19 cellular contexts compared by ENCODE assay signal in the genomic region with DNA sequence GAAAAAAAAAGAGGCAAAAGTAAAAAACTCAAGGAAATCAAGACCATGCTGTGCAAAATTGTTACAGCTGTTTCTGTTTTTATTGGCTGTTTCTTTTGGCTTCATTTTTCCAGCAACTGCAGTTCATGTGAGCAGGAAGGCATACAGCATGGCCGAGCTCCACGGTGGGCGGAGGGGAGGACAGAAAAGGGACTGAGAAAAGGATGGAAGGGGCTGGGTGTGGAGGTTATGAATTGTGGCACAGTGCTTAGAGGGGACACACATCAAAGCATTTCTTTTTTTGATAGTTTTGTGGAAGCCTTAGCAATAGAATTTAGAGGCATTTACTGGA.
A peak's percentile ranks its signal among the peaks of the same experiment; 100 is the strongest.
DNase-seq lines count a peak whose midpoint lies in the region; ATAC-seq, FAIRE-seq and TF ChIP-seq lines count a peak whose summit lies in the region.
"Had no signal": no experiment of that assay in that cellular context is flagged by ENCODE, and none has a peak within 500 bp of the region (broad histone marks: within the 10 kb centered on the region; RNA-seq: fewer than 3 reads in every experiment).

No MANE protein-coding gene starts in this region.

- FAIRE-seq in astrocyte (lab: Jason Lieb, UNC), result no peak
- FAIRE-seq: urothelium cell line had no signal

- WGBS in hepatocyte (ENCODE audit: low lambda C conversion rate, missing lambda C conversion rate), result 44% methylated on average over 3 of the region's 3 CpGs

- H3K79me2 ChIP-seq in astrocyte (ENCODE audit: insufficient read depth, low read length) (no peaks in the 10 kb centered on the region), hepatocyte (no peaks in the 10 kb centered on the region)

- DNase-seq in left ventricle myocardium superior (no peak), cardiac septum (ENCODE audit: low spot score) (no peak), astrocyte (ENCODE audit: low read depth) (no peak), hepatocyte (ENCODE audit: low spot score) (no peak), type B pancreatic cell (ENCODE audit: extremely low spot score, unreplicated experiment) (no peak), T-helper 17 cell (no peak), DMS79 treated with DMSO at 0.1 percent for 48 hours (lab: John Stamatoyannopoulos, UW) (no peak)
- DNase-seq: activated naive CD4-positive, alpha-beta T cell; activated T-cell treated with anti-CD3 and anti-CD28 coated beads for 4 hours; anterior cingulate cortex; CD4-positive, alpha-beta T cell; H7; NCI-H2081 treated with DMSO at 0.1 percent for 48 hours; stimulated activated CD4-positive, alpha-beta T cell treated with anti-CD3 and anti-CD28 coated beads, Interleukin-2, amount 100 ng/mL, for 48 hours; SW 1271 had no signal

- H3K27me3 Mint-ChIP-seq in astrocyte (ENCODE audit: low read depth, unreplicated experiment) (no peaks in the 10 kb centered on the region), type B pancreatic cell (no peaks in the 10 kb centered on the region), T-helper 17 cell (no peaks in the 10 kb centered on the region)
- H3K27me3 Mint-ChIP-seq: CD4-positive, alpha-beta T cell; IgD-negative memory B cell had no signal

- no peaks in the 10 kb centered on the region for H3K9me3 Mint-ChIP-seq in astrocyte (ENCODE audit: unreplicated experiment)
- peaks cover 3% of the 10 kb centered on the region for H3K9me3 Mint-ChIP-seq in type B pancreatic cell

- H3K4me3 ChIP-seq in astrocyte (ENCODE audit: insufficient read depth, low read depth, low read length) (no peak overlapping the region), hepatocyte (no peak overlapping the region)

- no peak overlapping the region for H3K9ac ChIP-seq in astrocyte (ENCODE audit: low read length)

- no peaks in the 10 kb centered on the region for H3K9me2 ChIP-seq in hepatocyte (replicated peaks; ENCODE audit: insufficient read depth)

- H4K20me1 ChIP-seq in astrocyte (ENCODE audit: insufficient read depth, low read length) (no peaks in the 10 kb centered on the region), hepatocyte (ENCODE audit: insufficient read depth, poor library complexity, severe bottlenecking) (no peaks in the 10 kb centered on the region)

- peak overlapping the region; percentile 13 for H3K4me3 Mint-ChIP-seq in astrocyte (ENCODE audit: unreplicated experiment)
- H3K4me3 Mint-ChIP-seq in type B pancreatic cell, result peak overlapping the region; percentile 30
- H3K4me3 Mint-ChIP-seq in T-helper 17 cell, result no peak overlapping the region
- H3K4me3 Mint-ChIP-seq: CD4-positive, alpha-beta T cell; IgD-negative memory B cell had no signal

- peak overlapping the region; percentile 10 for H2AFZ ChIP-seq in astrocyte (ENCODE audit: low read depth, low read length)
- H2AFZ ChIP-seq in hepatocyte, result no peak overlapping the region

- H3K9me3 ChIP-seq in astrocyte (ENCODE audit: insufficient read depth, low read depth, low read length) (no peaks in the 10 kb centered on the region), hepatocyte (ENCODE audit: low read depth) (no peaks in the 10 kb centered on the region), T-helper 17 cell (ENCODE audit: control insufficient read depth, low read length, poor library complexity, severe bottlenecking) (no peaks in the 10 kb centered on the region)

- H3K27me3 ChIP-seq in astrocyte (ENCODE audit: insufficient read depth, low read length), result no peaks in the 10 kb centered on the region
- H3K27me3 ChIP-seq in hepatocyte, result no peaks in the 10 kb centered on the region

- H3K4me1 ChIP-seq in astrocyte (ENCODE audit: insufficient read depth, low read length) (peaks cover 8% of the 10 kb centered on the region), hepatocyte (ENCODE audit: insufficient read depth) (peaks cover 23% of the 10 kb centered on the region)

- peak; percentile 36 for ATAC-seq in left ventricle myocardium superior
- ATAC-seq in T-helper 17 cell, result no peak
- no peak for ATAC-seq in HG03108 (IDR thresholded peaks at IDR 0.05; ENCODE audit: unreplicated experiment)
- ATAC-seq: left lobe of liver had no signal

- H3K27ac Mint-ChIP-seq in astrocyte (ENCODE audit: unreplicated experiment) (no peak overlapping the region), type B pancreatic cell (peak overlapping the region; percentile 36), T-helper 17 cell (no peak overlapping the region)
- H3K27ac Mint-ChIP-seq: CD4-positive, alpha-beta T cell; IgD-negative memory B cell had no signal

- peaks cover 18% of the 10 kb centered on the region for H3K4me1 Mint-ChIP-seq in astrocyte (ENCODE audit: low read depth, unreplicated experiment)
- peaks cover 30% of the 10 kb centered on the region for H3K4me1 Mint-ChIP-seq in type B pancreatic cell (ENCODE audit: unreplicated experiment)
- no peaks in the 10 kb centered on the region for H3K4me1 Mint-ChIP-seq in T-helper 17 cell

- intact Hi-C loops in left ventricle myocardium superior (cut with micrococcal nuclease) (no loop called here), cardiac septum (cut with DNase I) (no loop called here)

- no peak overlapping the region for H3K27ac ChIP-seq in astrocyte (ENCODE audit: low read depth, low read length)
- H3K27ac ChIP-seq in hepatocyte, result peak overlapping the region; percentile 73

- TF ChIP-seq CTCF in astrocyte (IDR thresholded peaks at IDR 0.05; ENCODE audit: insufficient read depth, low read depth, low read length) (no peak), hepatocyte (IDR thresholded peaks at IDR 0.05; ENCODE audit: poor library complexity) (no peak), type B pancreatic cell (conservative IDR thresholded peaks at IDR 0.05) (no peak)

- H3K36me3 Mint-ChIP-seq in astrocyte (ENCODE audit: low read depth, unreplicated experiment) (no peaks in the 10 kb centered on the region), type B pancreatic cell (no peaks in the 10 kb centered on the region), T-helper 17 cell (ENCODE audit: low read depth) (no peaks in the 10 kb centered on the region)
- H3K36me3 Mint-ChIP-seq: IgD-negative memory B cell had no signal

- H3K36me3 ChIP-seq in astrocyte (ENCODE audit: insufficient read depth, low read length) (no peaks in the 10 kb centered on the region), hepatocyte (replicated peaks; ENCODE audit: insufficient read depth, low read depth) (no peaks in the 10 kb centered on the region)

- H3K4me2 ChIP-seq in astrocyte (ENCODE audit: low read length) (peak overlapping the region; percentile 28), hepatocyte (peak overlapping the region; percentile 39)
